Comparison of ENCODE assay signal across 1 cellular context in the genomic region with DNA sequence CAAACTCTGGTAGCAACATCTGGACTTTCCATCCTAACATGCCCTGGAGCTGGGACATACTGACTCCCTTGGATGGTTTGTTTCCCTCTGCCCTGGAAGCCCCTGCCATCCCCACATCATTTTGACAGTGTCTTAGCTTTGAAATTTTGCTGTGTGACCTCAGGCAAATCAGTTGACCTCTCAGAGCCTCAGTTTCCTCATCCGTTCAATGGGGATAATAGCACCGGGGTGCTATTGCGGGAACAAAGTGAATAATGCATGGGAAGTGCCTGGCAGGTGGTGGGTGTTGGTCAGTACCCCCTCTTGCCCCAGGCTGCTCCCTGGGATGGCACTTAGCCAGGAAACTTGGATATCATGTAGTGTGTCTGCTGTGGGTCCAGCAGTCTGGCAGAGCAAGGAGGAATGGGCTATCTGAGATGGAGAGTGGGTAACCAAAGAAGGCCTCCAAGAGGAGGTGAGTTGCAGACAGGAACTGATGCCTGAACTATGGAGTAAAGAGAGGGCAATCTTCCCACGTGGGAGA.
TF ChIP-seq lines count a peak whose summit lies in the region.

No MANE protein-coding gene starts in this region.

TF ChIP-seq in K562, 482 proteins besides CTCF, POLR2A, EP300 and RAD21 (continued from another document):
- no peak for TF ChIP-seq HEY1 (CRISPR knock-in tag; IDR thresholded peaks at IDR 0.05; ENCODE audit: borderline replicate concordance)
- TF ChIP-seq SMAD1 (IDR thresholded peaks at IDR 0.05; ENCODE audit: low read depth, low read length, partially characterized antibody): no peak
- TF ChIP-seq NFYB (IDR thresholded peaks at IDR 0.05; ENCODE audit: extremely low read depth, insufficient read length): no peak
- no peak for TF ChIP-seq RFX7 (CRISPR knock-in tag; IDR thresholded peaks at IDR 0.05)
- TF ChIP-seq PHF20 (IDR thresholded peaks at IDR 0.05; ENCODE audit: partially characterized antibody): peak; percentile 34
- TF ChIP-seq HDAC2 (IDR thresholded peaks at IDR 0.05): peak; percentile 91
- TF ChIP-seq RCOR1 (IDR thresholded peaks at IDR 0.05; ENCODE audit: borderline replicate concordance in 1 of 2, low read depth in 2 of 2, low read length in 2 of 2): peak; percentile 56 to 69; a peak in 1 of 4 replicates
- TF ChIP-seq DACH1 (IDR thresholded peaks at IDR 0.05; ENCODE audit: partially characterized antibody): peak; percentile 11
- peak; percentile 77 to 91 for TF ChIP-seq KDM1A (IDR thresholded peaks at IDR 0.05)
- TF ChIP-seq FOS (IDR thresholded peaks at IDR 0.05; ENCODE audit: extremely low read depth, insufficient read length): no peak
- peak; percentile 36 for TF ChIP-seq ZFP36 (IDR thresholded peaks at IDR 0.05; ENCODE audit: low read depth, low read length, partially characterized antibody)
- TF ChIP-seq BCOR (IDR thresholded peaks at IDR 0.05): peak; percentile 98
- TF ChIP-seq FOXP1 (CRISPR knock-in tag; IDR thresholded peaks at IDR 0.05): no peak
- 0 out of 4 replicates have a peak, but pooled peaks of 1 of the 2 experiments have one; percentile 21 for TF ChIP-seq HDAC1 (IDR thresholded peaks at IDR 0.05)
- TF ChIP-seq REST (CRISPR knock-in tag; IDR thresholded peaks at IDR 0.05; ENCODE audit: low read depth): no peak
- peak; percentile 92 for TF ChIP-seq SMARCA5 (IDR thresholded peaks at IDR 0.05)
- TF ChIP-seq ADNP (tag; IDR thresholded peaks at IDR 0.05): peak; percentile 84
- TF ChIP-seq ZFP30 (CRISPR knock-in tag; IDR thresholded peaks at IDR 0.05; ENCODE audit: borderline replicate concordance): no peak
- no peak for TF ChIP-seq GTF2A2 (tag; IDR thresholded peaks at IDR 0.05)
- TF ChIP-seq ERF (CRISPR knock-in tag; IDR thresholded peaks at IDR 0.05): no peak
- peak; percentile 84 for TF ChIP-seq CHD4 (IDR thresholded peaks at IDR 0.05; ENCODE audit: insufficient read depth, insufficient replicate concordance, low read depth, low read length, poor library complexity, severe bottlenecking)
- no peak for TF ChIP-seq NCOR1 (IDR thresholded peaks at IDR 0.05)
- TF ChIP-seq CBX1 (IDR thresholded peaks at IDR 0.05; ENCODE audit: low read depth): 0 out of 2 replicates have a peak, but pooled peaks have one; percentile 75
